In the genomic region with DNA sequence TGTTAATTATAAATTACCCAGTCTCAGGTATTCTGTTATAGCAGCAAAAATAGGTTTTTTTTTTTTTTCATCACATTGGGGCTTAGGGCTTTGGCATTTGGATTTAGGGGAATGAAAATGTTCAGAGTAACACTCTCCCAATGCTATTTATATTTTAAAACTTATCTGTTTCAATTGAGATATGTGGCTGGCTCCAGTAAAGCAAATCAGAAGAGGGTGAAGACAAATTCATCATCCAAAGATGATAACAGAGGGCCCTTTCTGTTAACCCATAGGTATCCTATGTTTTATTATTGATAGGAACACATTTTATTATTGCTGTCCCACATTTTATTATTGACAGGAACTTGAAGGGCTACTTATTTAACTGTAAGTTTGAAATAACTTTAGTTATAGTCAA, we compare ENCODE assay signal across 21 cellular contexts. TPM values are rescaled to one million over a fixed set of nuclear protein-coding genes. Genes with fewer than 3 reads are reported as not detected.
DNase-seq lines count a peak whose midpoint lies in the region; FAIRE-seq and TF ChIP-seq lines count a peak whose summit lies in the region.
"Had no signal": no experiment of that assay in that cellular context is flagged by ENCODE, and none has a peak within 500 bp of the region (broad histone marks: within the 10 kb centered on the region; RNA-seq: fewer than 3 reads in every experiment).

No MANE protein-coding gene starts in this region.

- FAIRE-seq in A204.1 (lab: Jason Lieb, UNC) = peak; percentile 3
- FAIRE-seq: GM12892, H54 had no signal

- no peaks in the 10 kb centered on the region for H3K9me3 ChIP-seq in cardiac muscle cell (ENCODE audit: low read depth)
- no peaks in the 10 kb centered on the region for H3K9me3 ChIP-seq in left ventricle myocardium inferior (replicated peaks)
- H3K9me3 ChIP-seq: BLaER1, Caco-2, HAP-1 had no signal

- TF ChIP-seq CTCF in cardiac muscle cell (IDR thresholded peaks at IDR 0.05; ENCODE audit: low read depth, low read length) (no peak), left ventricle myocardium inferior (IDR thresholded peaks at IDR 0.05; ENCODE audit: borderline replicate concordance) (no peak), GM10266 (IDR thresholded peaks at IDR 0.05; ENCODE audit: control insufficient read depth, insufficient read depth, low read depth, missing control alignments) (no peak)

- H3K27ac ChIP-seq in cardiac muscle cell = peak overlapping the region; percentile 87
- H3K27ac ChIP-seq in left ventricle myocardium inferior (replicated peaks) = peak overlapping the region; percentile 87
- H3K27ac ChIP-seq: BLaER1, C4-2B had no signal

- H3K4me1 ChIP-seq in cardiac muscle cell (ENCODE audit: low read depth) (peaks cover 47% of the 10 kb centered on the region), left ventricle myocardium inferior (peaks cover 58% of the 10 kb centered on the region)
- H3K4me1 ChIP-seq: BLaER1 had no signal

- DNase-seq in cardiac muscle cell (ENCODE audit: low read depth in 1 of 2, low spot score in 1 of 2) (peak in 1 of 2 donors; percentile 32), left ventricle myocardium inferior (no peak), occipital lobe (lab: John Stamatoyannopoulos, UW) (no peak), DMS79 (lab: John Stamatoyannopoulos, UW) (no peak), GM10266 (ENCODE audit: extremely low spot score) (no peak)
- DNase-seq: CD4-positive, CD25-positive, alpha-beta regulatory T cell; CD8-positive, alpha-beta T cell; DMS 273 treated with DMSO at 0.1 percent for 48 hours; DMS79 treated with DMSO at 0.1 percent for 48 hours; GF-D8; GOT3; HFFc6 had no signal

- intact Hi-C loops in left ventricle myocardium inferior (cut with micrococcal nuclease) = no loop called here

- H3K4me3 ChIP-seq in cardiac muscle cell = no peak overlapping the region
- no peak overlapping the region for H3K4me3 ChIP-seq in left ventricle myocardium inferior
- H3K4me3 ChIP-seq: BLaER1, HAP-1 had no signal

- H3K36me3 ChIP-seq in cardiac muscle cell (no peaks in the 10 kb centered on the region), left ventricle myocardium inferior (no peaks in the 10 kb centered on the region)
- H3K36me3 ChIP-seq: BLaER1, HAP-1 had no signal

- H3K27me3 ChIP-seq in cardiac muscle cell (no peaks in the 10 kb centered on the region), left ventricle myocardium inferior (ENCODE audit: low read depth) (no peaks in the 10 kb centered on the region)
- H3K27me3 ChIP-seq: BLaER1 had no signal

RNA-seq across cellular contexts. Expression of a gene that starts 20.5 kb away (rescaled TPM):
- total RNA-seq in cardiac muscle cell (139 and 141 TPM in 2 replicates), left ventricle myocardium inferior (25.9 TPM), occipital lobe (18.6 TPM)
- polyA plus RNA-seq in cardiac muscle cell = 91.3 and 124 TPM in 2 replicates
- total RNA-seq: B cell; CD8-positive, alpha-beta T cell; G401 had no signal
